Comparison of ENCODE assay signal across 19 cellular contexts in genomic region chr7:30841025-30841735, GRCh38.
"Had no signal": no experiment of that assay in that cellular context is flagged by ENCODE, and none has a peak within 500 bp of the region (broad histone marks: within the 10 kb centered on the region; RNA-seq: fewer than 3 reads in every experiment).

No MANE protein-coding gene starts in this region.

- H3K4me3 ChIP-seq: hepatocyte, sigmoid colon, spleen, suprapubic skin had no signal

- H3K27ac ChIP-seq: brain microvascular endothelial cell, hepatocyte, spleen, suprapubic skin had no signal

- DNase-seq: activated CD4-positive, alpha-beta memory T cell treated with anti-CD3 and anti-CD28 coated beads for 36 hours; activated CD4-positive, alpha-beta T cell treated with anti-CD3 and anti-CD28 coated beads for 36 hours; activated gamma-delta T cell; activated T-cell treated with anti-CD3 and anti-CD28 coated beads, Interleukin-2, amount 50 U/mL, for 72 hours; amniotic stem cell; brain microvascular endothelial cell; effector memory CD8-positive, alpha-beta T cell; SHP77; sigmoid colon; spleen; T-helper 1 cell; T1000; trophoblast cell had no signal

- H3K27ac Mint-ChIP-seq: activated CD4-positive, alpha-beta memory T cell treated with anti-CD3 and anti-CD28 coated beads for 36 hours; activated CD4-positive, alpha-beta T cell treated with anti-CD3 and anti-CD28 coated beads for 36 hours; activated naive CD4-positive, alpha-beta T cell treated with anti-CD3 and anti-CD28 coated beads, Interleukin-2, amount 50 U/mL, for 72 hours; activated T-cell treated with anti-CD3 and anti-CD28 coated beads, Interleukin-2, amount 50 U/mL, for 72 hours; effector memory CD8-positive, alpha-beta T cell; progenitor cell of endocrine pancreas; stimulated activated naive CD8-positive, alpha-beta T cell treated with anti-CD3 and anti-CD28 coated beads, Interleukin-15, Interleukin-2, amounts not matched to agents 100 ng/mL and 50 ng/mL, for 24 hours had no signal

- ATAC-seq: activated CD4-positive, alpha-beta T cell treated with anti-CD3 and anti-CD28 coated beads for 36 hours; activated naive CD4-positive, alpha-beta T cell treated with anti-CD3 and anti-CD28 coated beads, Interleukin-2, amount 50 U/mL, for 72 hours; activated T-cell treated with anti-CD3 and anti-CD28 coated beads, Interleukin-2, amount 50 U/mL, for 72 hours; effector memory CD8-positive, alpha-beta T cell; SK-N-SH treated with all-trans-retinoic acid at 6 μM for 48 hours had no signal

- H3K4me3 Mint-ChIP-seq: activated CD4-positive, alpha-beta memory T cell treated with anti-CD3 and anti-CD28 coated beads for 36 hours; activated CD4-positive, alpha-beta T cell treated with anti-CD3 and anti-CD28 coated beads for 36 hours; activated T-cell treated with anti-CD3 and anti-CD28 coated beads, Interleukin-2, amount 50 U/mL, for 72 hours; effector memory CD8-positive, alpha-beta T cell; stimulated activated naive CD8-positive, alpha-beta T cell treated with anti-CD3 and anti-CD28 coated beads, Interleukin-15, Interleukin-2, amounts not matched to agents 100 ng/mL and 50 ng/mL, for 24 hours had no signal

- H3K4me1 Mint-ChIP-seq: activated CD4-positive, alpha-beta T cell treated with anti-CD3 and anti-CD28 coated beads for 36 hours had no signal

- H3K9me3 ChIP-seq: sigmoid colon, spleen, suprapubic skin had no signal

- H3K27me3 Mint-ChIP-seq: activated CD4-positive, alpha-beta memory T cell treated with anti-CD3 and anti-CD28 coated beads for 36 hours; activated CD4-positive, alpha-beta T cell treated with anti-CD3 and anti-CD28 coated beads for 36 hours; effector memory CD8-positive, alpha-beta T cell; progenitor cell of endocrine pancreas; stimulated activated naive CD8-positive, alpha-beta T cell treated with anti-CD3 and anti-CD28 coated beads, Interleukin-15, Interleukin-2, amounts not matched to agents 100 ng/mL and 50 ng/mL, for 24 hours had no signal

- H3K27me3 ChIP-seq: brain microvascular endothelial cell, hepatocyte, sigmoid colon, spleen, suprapubic skin had no signal

- H3K36me3 Mint-ChIP-seq: activated CD4-positive, alpha-beta memory T cell treated with anti-CD3 and anti-CD28 coated beads for 36 hours; activated naive CD4-positive, alpha-beta T cell treated with anti-CD3 and anti-CD28 coated beads, Interleukin-2, amount 50 U/mL, for 72 hours had no signal

- H3K9me3 Mint-ChIP-seq: activated CD4-positive, alpha-beta memory T cell treated with anti-CD3 and anti-CD28 coated beads for 36 hours; activated naive CD4-positive, alpha-beta T cell treated with anti-CD3 and anti-CD28 coated beads, Interleukin-2, amount 50 U/mL, for 72 hours; activated T-cell treated with anti-CD3 and anti-CD28 coated beads, Interleukin-2, amount 50 U/mL, for 72 hours; effector memory CD8-positive, alpha-beta T cell; stimulated activated naive CD8-positive, alpha-beta T cell treated with anti-CD3 and anti-CD28 coated beads, Interleukin-15, Interleukin-2, amounts not matched to agents 100 ng/mL and 50 ng/mL, for 24 hours had no signal

- H3K36me3 ChIP-seq: brain microvascular endothelial cell had no signal
